ENCODE assay signal across 15 cellular contexts in genomic region chr1:160651428-160652064, GRCh38. TPM values are rescaled to one million over a fixed set of nuclear protein-coding genes. Genes with fewer than 3 reads are reported as not detected.
DNase-seq lines count a peak whose midpoint lies in the region; ATAC-seq, FAIRE-seq and TF ChIP-seq lines count a peak whose summit lies in the region.
"Had no signal": no experiment of that assay in that cellular context is flagged by ENCODE, and none has a peak within 500 bp of the region (broad histone marks: within the 10 kb centered on the region; RNA-seq: fewer than 3 reads in every experiment).

No MANE protein-coding gene starts in this region.

- H3K4me3 Mint-ChIP-seq in CD8-positive, alpha-beta T cell, result no peak overlapping the region
- peak overlapping the region; percentile 17 for H3K4me3 Mint-ChIP-seq in activated B cell treated with CpG ODN at 0.5 μM for 24 hours

- no peaks in the 10 kb centered on the region for H3K9me3 ChIP-seq in CD8-positive, alpha-beta T cell (ENCODE audit: low read length)
- H3K9me3 ChIP-seq in mesenchymal stem cell (ENCODE audit: control insufficient read depth, low read length), result no peaks in the 10 kb centered on the region
- H3K9me3 ChIP-seq: testis had no signal

- H2BK15ac ChIP-seq in mesenchymal stem cell (ENCODE audit: low read depth, poor library complexity, severe bottlenecking), result no peak overlapping the region

- H3K14ac ChIP-seq in mesenchymal stem cell (ENCODE audit: low read length in 2 of 2), result no peak overlapping the region

- no peak for TF ChIP-seq POLR2A in GM12892 (IDR thresholded peaks at IDR 0.05; ENCODE audit: low read depth, low read length)

- peaks cover 79% of the 10 kb centered on the region for H3K4me1 Mint-ChIP-seq in CD8-positive, alpha-beta T cell (ENCODE audit: low read depth)
- H3K4me1 Mint-ChIP-seq in activated B cell treated with CpG ODN at 0.5 μM for 24 hours, result peaks cover 88% of the 10 kb centered on the region

- no peaks in the 10 kb centered on the region for H3K27me3 Mint-ChIP-seq in CD8-positive, alpha-beta T cell (ENCODE audit: low read depth)
- no peaks in the 10 kb centered on the region for H3K27me3 Mint-ChIP-seq in activated B cell treated with CpG ODN at 0.5 μM for 24 hours

- ATAC-seq in CD8-positive, alpha-beta T cell, result no peak
- no peak for ATAC-seq in activated B cell treated with CpG ODN at 0.5 μM for 24 hours (ENCODE audit: low read depth)
- ATAC-seq: PC-3, SK-N-SH treated with all-trans-retinoic acid at 6 μM for 48 hours had no signal

- no peak overlapping the region for H3K23ac ChIP-seq in mesenchymal stem cell (ENCODE audit: low read length in 2 of 2)

- no peak for DNase-seq in CD8-positive, alpha-beta T cell
- no peak for DNase-seq in GM12892 (ENCODE audit: insufficient read length)
- DNase-seq in activated B cell treated with CpG ODN at 0.5 μM for 24 hours, result no peak
- no peak for DNase-seq in mesenchymal stem cell
- DNase-seq in ACHN, result no peak
- no peak for DNase-seq in superior temporal gyrus (ENCODE audit: extremely low spot score)
- no peak for DNase-seq in GM10248 (ENCODE audit: extremely low spot score)
- DNase-seq: KBM-7, NCI-H146, PC-3, testis had no signal

- no peaks in the 10 kb centered on the region for H3K9me3 Mint-ChIP-seq in CD8-positive, alpha-beta T cell
- H3K9me3 Mint-ChIP-seq in activated B cell treated with CpG ODN at 0.5 μM for 24 hours, result no peaks in the 10 kb centered on the region

- no peak overlapping the region for H4K8ac ChIP-seq in mesenchymal stem cell (ENCODE audit: low read length)

- no peak overlapping the region for H3K9ac ChIP-seq in mesenchymal stem cell (ENCODE audit: low read length)

- CTCF ChIA-PET in CD8-positive, alpha-beta T cell (lab: Charles Lee), result interaction anchor here (0.6 to 1.8 kb wide), 6 partner anchors 19 to 375 kb away, joined by 3 to 7 read pairs (median 4); no protein-coding TSS in a partner anchor
- CTCF ChIA-PET in activated B cell treated with CpG ODN at 0.5 μM for 24 hours (lab: Charles Lee), result interaction anchor here (0.8 to 1.5 kb wide), 6 partner anchors 11 to 45 kb away, joined by 3 to 6 read pairs (median 4); no protein-coding TSS in a partner anchor
- CTCF ChIA-PET in GM10248 (lab: Yijun Ruan, JAX), result interaction anchor here (0.7 to 2.6 kb wide), 10 partner anchors 9 to 94 kb away, joined by 3 to 16 read pairs (median 4); no protein-coding TSS in a partner anchor

- no peak overlapping the region for H2BK5ac ChIP-seq in mesenchymal stem cell (ENCODE audit: low read depth, low read length, poor library complexity, severe bottlenecking)

- H4K91ac ChIP-seq in mesenchymal stem cell (ENCODE audit: low read length), result no peak overlapping the region

- H3K36me3 ChIP-seq in CD8-positive, alpha-beta T cell (ENCODE audit: insufficient read depth, low read length), result no peaks in the 10 kb centered on the region
- no peaks in the 10 kb centered on the region for H3K36me3 ChIP-seq in mesenchymal stem cell (ENCODE audit: control insufficient read depth in 1 of 2, insufficient read depth in 2 of 2, low read depth in 1 of 2, low read length in 2 of 2)

- no peak overlapping the region for H2AK5ac ChIP-seq in mesenchymal stem cell (ENCODE audit: low read length, severe bottlenecking)

- H3K18ac ChIP-seq in mesenchymal stem cell (ENCODE audit: low read depth in 1 of 2, low read length in 2 of 2), result peak overlapping the region in 1 of 2 experiments; percentile 57

- no peaks in the 10 kb centered on the region for H3K36me3 Mint-ChIP-seq in CD8-positive, alpha-beta T cell
- peaks cover 9% of the 10 kb centered on the region for H3K36me3 Mint-ChIP-seq in activated B cell treated with CpG ODN at 0.5 μM for 24 hours (ENCODE audit: low read depth)

- intact Hi-C loops in CD8-positive, alpha-beta T cell (cut with DNase I, micrococcal nuclease), result loop anchor here (2.0 to 5.0 kb wide), 2 partner anchors 13 to 34 kb away; no protein-coding TSS in a partner anchor
- intact Hi-C loops in activated B cell treated with CpG ODN at 0.5 μM for 24 hours (cut with micrococcal nuclease), result no loop called here

- in situ Hi-C loops in ACHN (cut with HindIII; ENCODE audit: low pct_ligation_motif_present, low pct_unique_long_range_greater_than_20kb, low sequenced_read_pairs), result no loop called here

- peaks cover 53% of the 10 kb centered on the region for H3K4me1 ChIP-seq in CD8-positive, alpha-beta T cell (ENCODE audit: insufficient read depth, low read length)
- H3K4me1 ChIP-seq in mesenchymal stem cell (ENCODE audit: control insufficient read depth, insufficient read depth, low read depth, low read length), result no peaks in the 10 kb centered on the region
- H3K4me1 ChIP-seq: testis had no signal

- FAIRE-seq in GM12892 (lab: Jason Lieb, UNC), result peak; percentile 89

- H3K27ac ChIP-seq in CD8-positive, alpha-beta T cell (ENCODE audit: low read depth, low read length), result no peak overlapping the region
- H3K27ac ChIP-seq in mesenchymal stem cell (ENCODE audit: low read length, poor library complexity, severe bottlenecking), result no peak overlapping the region
- H3K27ac ChIP-seq: testis, VCaP had no signal

- POLR2A ChIA-PET in CD8-positive, alpha-beta T cell (lab: Charles Lee), result interaction anchor here (1.3 to 1.4 kb wide), 2 partner anchors 12 to 23 kb away, joined by 3 read pairs; no protein-coding TSS in a partner anchor
- POLR2A ChIA-PET in activated B cell treated with CpG ODN at 0.5 μM for 24 hours (lab: Charles Lee) (interaction anchor here (0.8 to 3.1 kb wide), 9 partner anchors 9 to 60 kb away, joined by 3 to 14 read pairs (median 5); partner anchors contain the start of gene CD48), GM10248 (lab: Yijun Ruan, JAX) (no interaction called here)

- H3K4me2 ChIP-seq in mesenchymal stem cell (ENCODE audit: low read length, poor library complexity, severe bottlenecking), result no peak overlapping the region

- H3K79me1 ChIP-seq in mesenchymal stem cell (replicated peaks; ENCODE audit: low read length, poor library complexity, severe bottlenecking), result no peaks in the 10 kb centered on the region

- no peak overlapping the region for H2BK120ac ChIP-seq in mesenchymal stem cell (ENCODE audit: low read depth, low read length)

- peak overlapping the region; percentile 33 to 74 for H2BK12ac ChIP-seq in mesenchymal stem cell (ENCODE audit: low read length in 2 of 2)

- no peak for TF ChIP-seq CTCF in CD8-positive, alpha-beta T cell (IDR thresholded peaks at IDR 0.05)
- TF ChIP-seq CTCF in activated B cell treated with CpG ODN at 0.5 μM for 24 hours (IDR thresholded peaks at IDR 0.05), result no peak
- TF ChIP-seq CTCF in GM10248 (IDR thresholded peaks at IDR 0.05; ENCODE audit: control extremely low read depth, extremely low read depth, low read depth, missing control alignments), result no peak

- H3K4ac ChIP-seq in mesenchymal stem cell (ENCODE audit: low read depth in 1 of 2, low read length in 2 of 2), result peak overlapping the region in 1 of 2 experiments; percentile 71

- peak overlapping the region; percentile 23 for H3K27ac Mint-ChIP-seq in CD8-positive, alpha-beta T cell
- H3K27ac Mint-ChIP-seq in activated B cell treated with CpG ODN at 0.5 μM for 24 hours, result peak overlapping the region; percentile 93

- no peak overlapping the region for H2AFZ ChIP-seq in mesenchymal stem cell (ENCODE audit: low read depth, low read length)

- 20% methylated on average over 1 of the region's 1 CpG for WGBS in mesenchymal stem cell

- no peaks in the 10 kb centered on the region for H3K27me3 ChIP-seq in CD8-positive, alpha-beta T cell (ENCODE audit: insufficient read depth, low read length)
- peaks cover 16 to 20% of the 10 kb centered on the region in 2 experiments for H3K27me3 ChIP-seq in mesenchymal stem cell (ENCODE audit: control insufficient read depth in 1 of 2, insufficient read depth in 1 of 2, low read length in 2 of 2)
- H3K27me3 ChIP-seq: testis had no signal

- no peak overlapping the region for H3K4me3 ChIP-seq in CD8-positive, alpha-beta T cell (ENCODE audit: low read depth, low read length)
- no peak overlapping the region for H3K4me3 ChIP-seq in mesenchymal stem cell (ENCODE audit: insufficient read depth in 1 of 2, low read depth in 1 of 2, low read length in 2 of 2)
- H3K4me3 ChIP-seq: testis had no signal

RNA-seq across cellular contexts. Expression of gene SLAMF1, which starts 4.7 kb away (rescaled TPM):
- total RNA-seq in CD8-positive, alpha-beta T cell, result 10 to 100 TPM; 12.8 to 18.6 TPM
- 244 TPM for polyA plus RNA-seq in GM12892 (2012; ENCODE audit: missing spikeins)
- 85.7 and 91.7 TPM in 2 replicates for total RNA-seq in activated B cell treated with CpG ODN at 0.5 μM for 24 hours
- 0.12 TPM for polyA plus RNA-seq in mesenchymal stem cell (2013, experiment 1 of 2)
- polyA plus RNA-seq in mesenchymal stem cell (2013, experiment 2 of 2), result 0.15 TPM
- total RNA-seq: kidney epithelial cell, NCI-H460, PC-3 had no signal
